In genomic region chr20:36845288-36845969, GRCh38 we compare ENCODE assay signal across 8 cellular contexts. TPM values are rescaled to one million over a fixed set of nuclear protein-coding genes. Genes with fewer than 3 reads are reported as not detected.
A peak's percentile ranks its signal among the peaks of the same experiment; 100 is the strongest.
DNase-seq lines count a peak whose midpoint lies in the region; ATAC-seq and TF ChIP-seq lines count a peak whose summit lies in the region.

No MANE protein-coding gene starts in this region.

- TF ChIP-seq POLR2A in esophagus squamous epithelium (IDR thresholded peaks at IDR 0.05) = no peak

- no CpG with 5 or more reads among the region's 10 CpGs for WGBS in esophagus squamous epithelium, 2 donors

- peaks cover 34 to 84% (median 69%) of the 10 kb centered on the region in 3 donors for H3K4me1 ChIP-seq in esophagus squamous epithelium

- no peaks in the 10 kb centered on the region for H3K27me3 ChIP-seq in esophagus squamous epithelium

- no peaks in the 10 kb centered on the region for H3K9me3 ChIP-seq in esophagus squamous epithelium

- peak; percentile 57 for DNase-seq in COLO829 (ENCODE audit: low spot score)
- peak; percentile 94 for DNase-seq in NCI-H69 (lab: John Stamatoyannopoulos, UW)
- no peak for DNase-seq in esophagus squamous epithelium (lab: John Stamatoyannopoulos, UW)
- peak; percentile 72 for DNase-seq in pons (ENCODE audit: low spot score)
- DNase-seq in HuH-7.5 (ENCODE audit: low spot score) = no peak
- DNase-seq in dermis blood vessel endothelial cell = no peak

- H3K4me3 ChIP-seq in esophagus squamous epithelium = no peak overlapping the region

- ATAC-seq in GM21515 (IDR thresholded peaks at IDR 0.05; ENCODE audit: unreplicated experiment) (no peak), HG02884 (IDR thresholded peaks at IDR 0.05; ENCODE audit: unreplicated experiment) (no peak)

- intact Hi-C loops in esophagus squamous epithelium (cut with DNase I) = no loop called here

- H3K27ac ChIP-seq in esophagus squamous epithelium = peak overlapping the region; percentile 44 to 95 (median 86)

- H3K36me3 ChIP-seq in esophagus squamous epithelium = no peaks in the 10 kb centered on the region

- TF ChIP-seq CTCF in esophagus squamous epithelium (IDR thresholded peaks at IDR 0.05) = no peak

RNA-seq across cellular contexts. Expression of gene TLDC2, which starts 30.5 kb away (rescaled TPM):
- 1 to 10 TPM in 1 of 4 donors, under 1 TPM in 1, not detected in 2; 0.53 to 1.1 TPM for total RNA-seq in esophagus squamous epithelium
- total RNA-seq in dermis blood vessel endothelial cell = under 0.01 and 0.14 TPM in 2 replicates

Comparison
In these comparisons a context has a peak if more than half of its experiments do, and no peak if none do; other contexts are left out.
1. DNase-seq: peak in COLO829 (single experiment), NCI-H69 (single experiment) and pons (single experiment); none in esophagus squamous epithelium (single experiment), HuH-7.5 (single experiment) and dermis blood vessel endothelial cell (single experiment).